ENCODE assay signal across 15 cellular contexts in genomic region chr7:126605553-126605952, GRCh38.
DNase-seq lines count a peak whose midpoint lies in the region; TF ChIP-seq lines count a peak whose summit lies in the region.
"Had no signal": no experiment of that assay in that cellular context is flagged by ENCODE, and none has a peak within 500 bp of the region (broad histone marks: within the 10 kb centered on the region; RNA-seq: fewer than 3 reads in every experiment).

No MANE protein-coding gene starts in this region.

- no peak overlapping the region for H3K27ac ChIP-seq in breast epithelium
- H3K27ac ChIP-seq: BLaER1, RWPE1, SJSA1 had no signal

- CTCF ChIA-PET in activated naive CD4-positive, alpha-beta T cell treated with anti-CD3 and anti-CD28 coated beads, Interleukin-2, amount 10 ng/mL, durations not matched to agents 7 days and 5 days (lab: Charles Lee) = no interaction called here

- intact Hi-C loops in breast epithelium (cut with DNase I; ENCODE audit: low total_unique reads) = no loop called here

- H3K36me3 ChIP-seq in breast epithelium = no peaks in the 10 kb centered on the region
- H3K36me3 ChIP-seq: BLaER1, SJSA1 had no signal

- peak; percentile 44 for DNase-seq in NCI-H2171 treated with DMSO at 0.1 percent for 48 hours (lab: John Stamatoyannopoulos, UW)
- no peak for DNase-seq in NCI-H2171 (lab: John Stamatoyannopoulos, UW)
- DNase-seq in NCI-H1092 treated with DMSO at 0.1 percent for 48 hours (lab: John Stamatoyannopoulos, UW) = peak; percentile 73
- DNase-seq in NCI-H510A treated with DMSO at 0.1 percent for 48 hours (lab: John Stamatoyannopoulos, UW) = peak; percentile 59
- peak; percentile 49 for DNase-seq in SHP77 treated with DMSO at 0.1 percent for 48 hours (lab: John Stamatoyannopoulos, UW)
- no peak for DNase-seq in OCI-M1 (lab: John Stamatoyannopoulos, UW)
- no peak for DNase-seq in activated naive CD4-positive, alpha-beta T cell treated with anti-CD3 and anti-CD28 coated beads, Interleukin-2, amount 10 ng/mL, durations not matched to agents 7 days and 5 days
- no peak for DNase-seq in breast epithelium (ENCODE audit: low spot score in 2 of 2)
- DNase-seq: 8988T, DMS 273 treated with DMSO at 0.1 percent for 48 hours, H9, NCI-H226 had no signal

- H3K36me3 Mint-ChIP-seq in activated naive CD4-positive, alpha-beta T cell treated with anti-CD3 and anti-CD28 coated beads, Interleukin-2, amount 10 ng/mL, durations not matched to agents 7 days and 5 days = no peaks in the 10 kb centered on the region

- no peaks in the 10 kb centered on the region for H3K27me3 ChIP-seq in breast epithelium
- H3K27me3 ChIP-seq: BLaER1, SJSA1 had no signal

- no peak overlapping the region for H3K27ac Mint-ChIP-seq in activated naive CD4-positive, alpha-beta T cell treated with anti-CD3 and anti-CD28 coated beads, Interleukin-2, amount 10 ng/mL, durations not matched to agents 7 days and 5 days
- H3K27ac Mint-ChIP-seq: H9 had no signal

- no peak overlapping the region for H3K4me3 ChIP-seq in breast epithelium
- H3K4me3 ChIP-seq: BLaER1, SJSA1 had no signal

- H3K4me1 ChIP-seq in breast epithelium = no peaks in the 10 kb centered on the region
- H3K4me1 ChIP-seq: BLaER1, SJSA1 had no signal

- H3K9me3 ChIP-seq in breast epithelium = no peaks in the 10 kb centered on the region
- H3K9me3 ChIP-seq: BLaER1, SJSA1 had no signal

- no peak for TF ChIP-seq POLR2A in breast epithelium (IDR thresholded peaks at IDR 0.05)

- H3K4me3 Mint-ChIP-seq in activated naive CD4-positive, alpha-beta T cell treated with anti-CD3 and anti-CD28 coated beads, Interleukin-2, amount 10 ng/mL, durations not matched to agents 7 days and 5 days = no peak overlapping the region
- H3K4me3 Mint-ChIP-seq: H9 had no signal

- TF ChIP-seq CTCF in breast epithelium (IDR thresholded peaks at IDR 0.05) = no peak

- H3K4me1 Mint-ChIP-seq in activated naive CD4-positive, alpha-beta T cell treated with anti-CD3 and anti-CD28 coated beads, Interleukin-2, amount 10 ng/mL, durations not matched to agents 7 days and 5 days = no peaks in the 10 kb centered on the region
- H3K4me1 Mint-ChIP-seq: H9 had no signal

- no peaks in the 10 kb centered on the region for H3K27me3 Mint-ChIP-seq in activated naive CD4-positive, alpha-beta T cell treated with anti-CD3 and anti-CD28 coated beads, Interleukin-2, amount 10 ng/mL, durations not matched to agents 7 days and 5 days

- no peaks in the 10 kb centered on the region for H3K9me3 Mint-ChIP-seq in activated naive CD4-positive, alpha-beta T cell treated with anti-CD3 and anti-CD28 coated beads, Interleukin-2, amount 10 ng/mL, durations not matched to agents 7 days and 5 days
- H3K9me3 Mint-ChIP-seq: H9 had no signal

Comparison
In these comparisons a context has a peak if more than half of its experiments do, and no peak if none do; other contexts are left out.
1. DNase-seq: peak in NCI-H2171 treated with DMSO at 0.1 percent for 48 hours (single experiment), NCI-H1092 treated with DMSO at 0.1 percent for 48 hours (single experiment), NCI-H510A treated with DMSO at 0.1 percent for 48 hours (single experiment) and SHP77 treated with DMSO at 0.1 percent for 48 hours (single experiment); none in NCI-H2171 (single experiment), OCI-M1 (single experiment), activated naive CD4-positive, alpha-beta T cell treated with anti-CD3 and anti-CD28 coated beads, Interleukin-2, amount 10 ng/mL, durations not matched to agents 7 days and 5 days (single experiment) and breast epithelium (0 of 2).